Comparison of ENCODE assay signal across 10 cellular contexts in the genomic region with DNA sequence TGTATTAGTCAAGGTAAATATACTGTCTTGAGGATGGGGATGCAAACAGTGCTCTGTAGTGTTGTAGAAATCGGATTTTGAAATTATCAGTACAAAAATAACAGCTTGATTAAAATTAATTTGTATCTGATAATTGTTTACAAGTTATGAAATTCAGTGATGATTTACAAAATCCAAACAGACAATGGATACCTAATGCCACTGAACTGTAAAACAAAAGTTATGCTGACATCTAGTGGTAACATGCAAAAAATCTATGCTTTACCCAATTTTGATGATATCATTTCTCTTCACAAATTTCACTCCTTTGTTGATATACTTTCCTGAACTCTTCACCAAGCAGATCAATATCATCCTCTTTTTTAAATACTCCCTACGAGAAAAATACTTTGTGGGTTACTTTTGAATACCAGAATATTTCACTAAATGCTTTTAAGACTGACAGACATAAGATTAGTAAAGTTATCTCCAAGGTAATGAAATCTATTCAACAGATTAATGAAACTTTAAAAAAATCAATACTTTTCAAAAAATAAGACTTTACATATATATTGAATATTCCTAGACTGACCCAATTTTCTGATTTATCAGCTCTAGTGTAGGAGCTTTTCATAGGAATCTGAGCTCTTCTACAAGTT. TPM values are rescaled to one million over a fixed set of nuclear protein-coding genes. Genes with fewer than 3 reads are reported as not detected.
DNase-seq lines count a peak whose midpoint lies in the region; FAIRE-seq and TF ChIP-seq lines count a peak whose summit lies in the region.
"Had no signal": no experiment of that assay in that cellular context is flagged by ENCODE, and none has a peak within 500 bp of the region (broad histone marks: within the 10 kb centered on the region; RNA-seq: fewer than 3 reads in every experiment).

No MANE protein-coding gene starts in this region.

- H3K36me3 ChIP-seq in Caco-2 (ENCODE audit: control insufficient read depth, insufficient read depth, low read length): no peaks in the 10 kb centered on the region
- H3K36me3 ChIP-seq: SJSA1 had no signal

- peaks cover 6% of the 10 kb centered on the region for H3K36me3 Mint-ChIP-seq in Caco-2 (ENCODE audit: insufficient read depth, unreplicated experiment)
- peaks cover 10% of the 10 kb centered on the region for H3K36me3 Mint-ChIP-seq in chondrocyte (ENCODE audit: low read depth)

- DNase-seq in Caco-2 (peak in 1 of 2 experiments; percentile 4), H54 (ENCODE audit: insufficient read length, low spot score) (no peak), NCI-H2196 treated with DMSO at 0.1 percent for 48 hours (lab: John Stamatoyannopoulos, UW; ENCODE audit: unreplicated experiment) (peak; percentile 1), chondrocyte (ENCODE audit: low spot score) (no peak), midbrain (lab: John Stamatoyannopoulos, UW) (peak; percentile 9), OCI-M2 (lab: John Stamatoyannopoulos, UW; ENCODE audit: unreplicated experiment) (no peak)
- DNase-seq in activated CD8-positive, alpha-beta memory T cell treated with anti-CD3 and anti-CD28 coated beads for 24 hours: no peak
- no peak for DNase-seq in activated CD8-positive, alpha-beta memory T cell treated with anti-CD3 and anti-CD28 coated beads, Interleukin-2, amount 50 U/mL, for 48 hours

- H3K4me1 Mint-ChIP-seq in Caco-2 (ENCODE audit: low read depth, unreplicated experiment) (no peaks in the 10 kb centered on the region), chondrocyte (ENCODE audit: low read depth) (no peaks in the 10 kb centered on the region)
- H3K4me1 Mint-ChIP-seq: naive thymus-derived CD4-positive, alpha-beta T cell had no signal

- intact Hi-C loops in Caco-2 (cut with micrococcal nuclease; ENCODE audit: unreplicated experiment): loop anchor here (1.0 to 5.0 kb wide), 2 partner anchors 183 to 437 kb away; partner anchors contain the start of gene NEDD4

- H3K9me3 ChIP-seq in Caco-2: no peaks in the 10 kb centered on the region
- H3K9me3 ChIP-seq: SJSA1 had no signal

- H3K27me3 ChIP-seq in Caco-2 (replicated peaks; ENCODE audit: control insufficient read depth, insufficient read depth, low read length): no peaks in the 10 kb centered on the region
- H3K27me3 ChIP-seq: SJSA1 had no signal

- H3K27me3 Mint-ChIP-seq in Caco-2 (ENCODE audit: insufficient read depth, unreplicated experiment) (no peaks in the 10 kb centered on the region), chondrocyte (ENCODE audit: low read depth) (no peaks in the 10 kb centered on the region)

- TF ChIP-seq POLR2A in H54 (IDR thresholded peaks at IDR 0.05; ENCODE audit: low read depth, low read length): no peak

- peak; percentile 69 for FAIRE-seq in H54 (lab: Jason Lieb, UNC)

- H3K4me3 Mint-ChIP-seq in Caco-2 (ENCODE audit: unreplicated experiment): no peak overlapping the region
- no peak overlapping the region for H3K4me3 Mint-ChIP-seq in chondrocyte (ENCODE audit: unreplicated experiment)
- H3K4me3 Mint-ChIP-seq: naive thymus-derived CD4-positive, alpha-beta T cell had no signal

- no peaks in the 10 kb centered on the region for H3K9me3 Mint-ChIP-seq in Caco-2 (ENCODE audit: unreplicated experiment)
- H3K9me3 Mint-ChIP-seq in chondrocyte (ENCODE audit: low read depth): peaks cover 7% of the 10 kb centered on the region

- no peak overlapping the region for H3K4me3 ChIP-seq in Caco-2 (ENCODE audit: low read depth, low read length)
- H3K4me3 ChIP-seq: SJSA1 had no signal

- BruUV-seq in Caco-2 (replicated peaks; lab: Mats Ljungman, UMichigan): no TSS peak

- CTCF ChIA-PET in Caco-2 (lab: Charles Lee): no interaction called here

- H3K4me1 ChIP-seq in Caco-2: no peaks in the 10 kb centered on the region
- H3K4me1 ChIP-seq: SJSA1 had no signal

- TF ChIP-seq CTCF in Caco-2 (IDR thresholded peaks at IDR 0.05; ENCODE audit: insufficient read depth in 1 of 2, low read depth in 1 of 2, low read length in 1 of 2, severe bottlenecking in 1 of 2, unreplicated experiment in 1 of 2) (peak; percentile 35 to 41), chondrocyte (IDR thresholded peaks at IDR 0.05) (peak; percentile 90)

- POLR2A ChIA-PET in Caco-2 (lab: Charles Lee): no interaction called here

- H3K27ac Mint-ChIP-seq in Caco-2 (ENCODE audit: unreplicated experiment): no peak overlapping the region
- H3K27ac Mint-ChIP-seq in chondrocyte (ENCODE audit: unreplicated experiment): no peak overlapping the region
- H3K27ac Mint-ChIP-seq: naive thymus-derived CD4-positive, alpha-beta T cell had no signal

RNA-seq across cellular contexts. Expression of gene MNS1, which starts 36.0 kb away (rescaled TPM):
- 2.6 and 3.0 TPM in 2 replicates for total RNA-seq in Caco-2 (2022)
- 1.1 to 3.0 TPM (median 1.5 TPM) in 3 replicates for total RNA-seq in chondrocyte

Comparison
In these comparisons a context has a peak if more than half of its experiments do, and no peak if none do; other contexts are left out.
1. DNase-seq: peak in NCI-H2196 treated with DMSO at 0.1 percent for 48 hours (single experiment) and midbrain (single experiment); none in H54 (single experiment), chondrocyte (single experiment), OCI-M2 (single experiment), activated CD8-positive, alpha-beta memory T cell treated with anti-CD3 and anti-CD28 coated beads for 24 hours (single experiment) and activated CD8-positive, alpha-beta memory T cell treated with anti-CD3 and anti-CD28 coated beads, Interleukin-2, amount 50 U/mL, for 48 hours (single experiment).